In the genomic region with DNA sequence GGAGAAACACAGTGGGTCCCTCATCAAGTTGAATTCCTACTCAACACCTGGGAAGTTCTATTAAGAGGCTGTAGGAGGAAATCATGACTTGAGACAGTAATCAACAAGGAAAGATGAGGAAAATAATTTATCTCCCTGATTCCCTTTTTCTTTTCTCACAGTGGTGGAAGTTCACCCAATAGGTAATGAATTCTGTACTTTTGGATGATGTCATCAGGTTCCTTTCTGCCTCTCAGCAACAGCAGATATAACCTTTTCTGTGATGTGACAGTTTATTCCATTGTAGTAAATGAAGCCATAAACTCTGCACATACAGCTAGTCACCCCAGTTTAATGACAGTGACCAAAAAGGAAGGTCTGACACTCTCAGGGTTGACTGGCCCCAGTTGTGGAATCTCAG, we compare ENCODE assay signal across 30 cellular contexts.
DNase-seq lines count a peak whose midpoint lies in the region; ATAC-seq, FAIRE-seq and TF ChIP-seq lines count a peak whose summit lies in the region.
"Had no signal": no experiment of that assay in that cellular context is flagged by ENCODE, and none has a peak within 500 bp of the region (broad histone marks: within the 10 kb centered on the region; RNA-seq: fewer than 3 reads in every experiment).

No MANE protein-coding gene starts in this region.

- H3K4me2 ChIP-seq in HepG2 (ENCODE audit: low read depth, low read length) (no peak overlapping the region), GM12878 (ENCODE audit: control insufficient read depth, insufficient read depth) (no peak overlapping the region)
- H3K4me2 ChIP-seq: A549; BLaER1; BLaER1 treated with 17β-estradiol and CSF1 and Interleukin-3, amounts not matched to agents 10 nM and 100 nM had no signal

- no peak for TF ChIP-seq RAD21 in HepG2 (CRISPR knock-in tag; IDR thresholded peaks at IDR 0.05)
- TF ChIP-seq RAD21 in GM12878 (IDR thresholded peaks at IDR 0.05; ENCODE audit: insufficient read depth, low read depth, low read length) = no peak

- no peak overlapping the region for H3K27ac ChIP-seq in HepG2 (ENCODE audit: extremely low read length, insufficient read depth, low read length)
- no peak overlapping the region for H3K27ac ChIP-seq in right lobe of liver
- no peak overlapping the region for H3K27ac ChIP-seq in GM12878 (ENCODE audit: control insufficient read depth, insufficient read depth)
- H3K27ac ChIP-seq: 22Rv1; A549; BLaER1; BLaER1 treated with 17β-estradiol and CSF1 and Interleukin-3, amounts not matched to agents 10 nM and 100 nM; C4-2B had no signal

- DNase-seq in HepG2 (ENCODE audit: low spot score) (no peak), right lobe of liver (no peak), GM12878 (ENCODE audit: low read depth, low spot score) (no peak), BE2C (no peak)
- DNase-seq: 8988T; ACHN; AML-193; C1 segment of cervical spinal cord; Caco-2; Calu3; CD4-positive, alpha-beta memory T cell; CD4-positive, alpha-beta T cell; CD4-positive, CD25-positive, alpha-beta regulatory T cell; CD8-positive, alpha-beta memory T cell; CD8-positive, alpha-beta T cell; COR-L47; DMS 273 treated with DMSO at 0.1 percent for 48 hours; DMS153; DMS53; DMS79; DMS79 treated with DMSO at 0.1 percent for 48 hours; DND-41; EL had no signal

- H3K79me2 ChIP-seq in HepG2 (ENCODE audit: insufficient read depth, low read length) (no peaks in the 10 kb centered on the region), GM12878 (ENCODE audit: control insufficient read depth, insufficient read depth, low read length) (no peaks in the 10 kb centered on the region)

- H4K20me1 ChIP-seq in HepG2 (ENCODE audit: insufficient read depth, low read length) (no peaks in the 10 kb centered on the region), GM12878 (ENCODE audit: control insufficient read depth, insufficient read depth) (no peaks in the 10 kb centered on the region)
- H4K20me1 ChIP-seq: BLaER1; BLaER1 treated with 17β-estradiol and CSF1 and Interleukin-3, amounts not matched to agents 10 nM and 100 nM had no signal

- H3K4me1 ChIP-seq in HepG2 (ENCODE audit: insufficient read depth, low read length) (no peaks in the 10 kb centered on the region), right lobe of liver (no peaks in the 10 kb centered on the region), GM12878 (ENCODE audit: control insufficient read depth, insufficient read depth, low read length) (no peaks in the 10 kb centered on the region), BE2C (no peaks in the 10 kb centered on the region; the same call in 1 of the 2 replicates)
- H3K4me1 ChIP-seq: A549, Caco-2 had no signal

- in situ Hi-C loops in HepG2 (cut with HindIII; ENCODE audit: extremely low pct_ligation_motif_present, low pct_unique_long_range_greater_than_20kb) = no loop called here
- in situ Hi-C loops in GM12878 (cut with MboI) = no loop called here

- TF ChIP-seq EP300 in HepG2 (IDR thresholded peaks at IDR 0.05; ENCODE audit: low read depth in 2 of 2, low read length in 2 of 2) = no peak
- no peak for TF ChIP-seq EP300 in HepG2 (CRISPR knock-in tag; IDR thresholded peaks at IDR 0.05; ENCODE audit: borderline replicate concordance)
- no peak for TF ChIP-seq EP300 in GM12878 (IDR thresholded peaks at IDR 0.05; ENCODE audit: borderline replicate concordance in 1 of 2, control insufficient read depth in 1 of 2, low read depth in 2 of 2, low read length in 2 of 2)

- no peak overlapping the region for H2AFZ ChIP-seq in HepG2 (ENCODE audit: low read length)
- no peak overlapping the region for H2AFZ ChIP-seq in GM12878 (ENCODE audit: control insufficient read depth, low read depth, low read length)

- intact Hi-C loops in HepG2 (cut with micrococcal nuclease; ENCODE audit: unreplicated experiment) = no loop called here
- intact Hi-C loops in right lobe of liver (cut with DNase I) = no loop called here
- intact Hi-C loops in GM12878 (cut with micrococcal nuclease; ENCODE audit: unreplicated experiment) = no loop called here

- no peak for ATAC-seq in HepG2
- no peak for ATAC-seq in right lobe of liver
- ATAC-seq in GM12878 = no peak
- ATAC-seq: A549; CD8-positive, alpha-beta T cell had no signal

- RAD21 ChIA-PET in GM12878 (lab: Charles Lee; ENCODE audit: unreplicated experiment) = no interaction called here

- SMC1A ChIA-PET in GM12878 (lab: Charles Lee; ENCODE audit: uncharacterized antibody, unreplicated experiment) = no interaction called here

- H3K27me3 ChIP-seq in HepG2 (ENCODE audit: control insufficient read depth in 1 of 2, insufficient read depth in 2 of 2, low read length in 2 of 2) (no peaks in the 10 kb centered on the region), right lobe of liver (no peaks in the 10 kb centered on the region), GM12878 (replicated peaks in 1 of 2; ENCODE audit: control insufficient read depth in 2 of 2, insufficient read depth in 2 of 2, low read length in 1 of 2) (no peaks in the 10 kb centered on the region), BE2C (no peaks in the 10 kb centered on the region)
- H3K27me3 ChIP-seq: BLaER1; BLaER1 treated with 17β-estradiol and CSF1 and Interleukin-3, amounts not matched to agents 10 nM and 100 nM had no signal

- no TSS peak for BruUV-seq in HepG2 (replicated peaks; lab: Mats Ljungman, UMichigan)
- BruUV-seq in GM12878 (replicated peaks; lab: Mats Ljungman, UMichigan) = no TSS peak

- H3K4me3 ChIP-seq in HepG2 (replicated peaks in 1 of 3; ENCODE audit: insufficient read depth in 1 of 3, low read depth in 2 of 3, low read length in 3 of 3) (no peak overlapping the region), right lobe of liver (no peak overlapping the region), GM12878 (no peak overlapping the region), BE2C (ENCODE audit: low read depth, low read length) (no peak overlapping the region)
- H3K4me3 ChIP-seq: A549; BLaER1; BLaER1 treated with 17β-estradiol and CSF1 and Interleukin-3, amounts not matched to agents 10 nM and 100 nM had no signal

- POLR2A ChIA-PET in HepG2 (lab: Yijun Ruan, JAX) = no interaction called here
- POLR2A ChIA-PET in GM12878 (lab: Charles Lee) = no interaction called here

- no peaks in the 10 kb centered on the region for H3K36me3 ChIP-seq in HepG2 (replicated peaks in 1 of 2; ENCODE audit: control insufficient read depth in 1 of 2, insufficient read depth in 2 of 2, low read length in 2 of 2)
- no peaks in the 10 kb centered on the region for H3K36me3 ChIP-seq in right lobe of liver
- H3K36me3 ChIP-seq in GM12878 (ENCODE audit: control insufficient read depth in 2 of 2, insufficient read depth in 2 of 2, low read length in 1 of 2) = no peaks in the 10 kb centered on the region
- no peaks in the 10 kb centered on the region for H3K36me3 ChIP-seq in BE2C
- H3K36me3 ChIP-seq: BLaER1; BLaER1 treated with 17β-estradiol and CSF1 and Interleukin-3, amounts not matched to agents 10 nM and 100 nM had no signal

- no peak for TF ChIP-seq POLR2A in HepG2 (IDR thresholded peaks at IDR 0.05; ENCODE audit: insufficient read depth in 1 of 2, low read depth in 2 of 2, low read length in 2 of 2)
- no peak for TF ChIP-seq POLR2A in right lobe of liver (IDR thresholded peaks at IDR 0.05)
- no peak for TF ChIP-seq POLR2A in GM12878 (IDR thresholded peaks at IDR 0.05; ENCODE audit: low read depth, low read length)

- H3K9ac ChIP-seq in HepG2 (ENCODE audit: insufficient read depth, low read depth, low read length) (no peak overlapping the region), GM12878 (ENCODE audit: control insufficient read depth, insufficient read depth, low read length) (no peak overlapping the region)
- H3K9ac ChIP-seq: BLaER1; BLaER1 treated with 17β-estradiol and CSF1 and Interleukin-3, amounts not matched to agents 10 nM and 100 nM had no signal

- FAIRE-seq in HepG2 (lab: Jason Lieb, UNC) (no peak), GM12878 (lab: Jason Lieb, UNC) (no peak)
- FAIRE-seq: A204.1, A549, D721Med had no signal

- no peak for TF ChIP-seq CTCF in HepG2 (CRISPR knock-in tag; IDR thresholded peaks at IDR 0.05)
- TF ChIP-seq CTCF in right lobe of liver (IDR thresholded peaks at IDR 0.05) = no peak
- TF ChIP-seq CTCF in GM12878 (IDR thresholded peaks at IDR 0.05 in 2 of 3, conservative IDR thresholded peaks at IDR 0.05 in 1 of 3; ENCODE audit: control insufficient read depth in 2 of 3, extremely low read depth in 1 of 3, insufficient read depth in 1 of 3, low read depth in 3 of 3, low read length in 3 of 3) = no peak
- TF ChIP-seq CTCF in BE2C (IDR thresholded peaks at IDR 0.05; ENCODE audit: low read depth, low read length) = no peak

- H3K9me3 ChIP-seq in HepG2 (ENCODE audit: low read length) = peaks cover 69% of the 10 kb centered on the region
- H3K9me3 ChIP-seq in right lobe of liver = no peaks in the 10 kb centered on the region
- no peaks in the 10 kb centered on the region for H3K9me3 ChIP-seq in GM12878 (replicated peaks; ENCODE audit: control insufficient read depth, insufficient read depth, low read length)
- H3K9me3 ChIP-seq in BE2C = no peaks in the 10 kb centered on the region
- H3K9me3 ChIP-seq: A549, Caco-2 had no signal

- CTCF ChIA-PET in HepG2 (lab: Yijun Ruan, JAX; ENCODE audit: low intra/inter-chr PET ratio, low total read pairs) = no interaction called here
- CTCF ChIA-PET in GM12878 (lab: Yijun Ruan, JAX) = no interaction called here

TF ChIP-seq in GM12878, 131 proteins besides CTCF, POLR2A, EP300 and RAD21:
- TF ChIP-seq POU2F2 (IDR thresholded peaks at IDR 0.05; ENCODE audit: borderline replicate concordance, low read depth, low read length) = no peak
- TF ChIP-seq ATF7 (IDR thresholded peaks at IDR 0.05; ENCODE audit: low read depth) = 0 out of 2 replicates have a peak, but pooled peaks have one; percentile 22
TF ChIP-seq in GM12878: peak in this region for 1.
